ENCODE assay signal across 1 cellular context in genomic region chr17:75774471-75774987, GRCh38.
TF ChIP-seq lines count a peak whose summit lies in the region.

No MANE protein-coding gene starts in this region.

TF ChIP-seq in SK-N-SH, 30 proteins besides CTCF, POLR2A, EP300 and RAD21 (continued from another document):
- TF ChIP-seq POLR2AphosphoS5 (IDR thresholded peaks at IDR 0.05; ENCODE audit: low read depth, low read length) (no peak), RXRA (IDR thresholded peaks at IDR 0.05; ENCODE audit: borderline replicate concordance, low read depth) (no peak), TAF1 (IDR thresholded peaks at IDR 0.05; ENCODE audit: borderline replicate concordance, low read depth, low read length) (no peak), GABPA (IDR thresholded peaks at IDR 0.05; ENCODE audit: low read depth) (no peak), MXI1 (IDR thresholded peaks at IDR 0.05; ENCODE audit: low read depth, low read length) (no peak), MAX (IDR thresholded peaks at IDR 0.05; ENCODE audit: low read depth) (no peak), FOXM1 (IDR thresholded peaks at IDR 0.05; ENCODE audit: low read depth) (no peak), NRF1 (IDR thresholded peaks at IDR 0.05; ENCODE audit: low read depth, low read length) (no peak), NFIC (IDR thresholded peaks at IDR 0.05; ENCODE audit: borderline replicate concordance) (no peak), SMC3 (IDR thresholded peaks at IDR 0.05; ENCODE audit: low read depth, low read length) (no peak), TEAD4 (IDR thresholded peaks at IDR 0.05; ENCODE audit: borderline replicate concordance, insufficient read depth) (no peak)
